ENCODE assay signal across 8 cellular contexts in genomic region chr6:41602864-41603608, GRCh38. TPM values are rescaled to one million over a fixed set of nuclear protein-coding genes. Genes with fewer than 3 reads are reported as not detected.
DNase-seq lines count a peak whose midpoint lies in the region; ATAC-seq and TF ChIP-seq lines count a peak whose summit lies in the region.

No MANE protein-coding gene starts in this region.

- H3K4me1 Mint-ChIP-seq in activated T-helper 2 cell treated with anti-CD3 and anti-CD28 coated beads, Interferon-gamma antibody, Interleukin-2, Interleukin-4, amounts not matched to agents 10 μg/mL and 5 μg/mL and 100 μg/mL, durations not matched to agents 14 hours and 24 hours and 36 hours (ENCODE audit: low read depth), result peaks cover 4% of the 10 kb centered on the region

- H3K9me3 ChIP-seq in RWPE2 (ENCODE audit: severe bottlenecking) (no peaks in the 10 kb centered on the region), gastroesophageal sphincter (no peaks in the 10 kb centered on the region), neutrophil (no peaks in the 10 kb centered on the region), stomach smooth muscle (ENCODE audit: control insufficient read depth in 2 of 2, low read length in 2 of 2) (no peaks in the 10 kb centered on the region)

- ATAC-seq in RWPE2 (ENCODE audit: low read depth), result peak; percentile 78
- peak; percentile 71 for ATAC-seq in gastroesophageal sphincter

- H3K27ac ChIP-seq in RWPE2 (ENCODE audit: poor library complexity, severe bottlenecking) (no peak overlapping the region), gastroesophageal sphincter (peak overlapping the region in 2 of 4 donors; percentile 49 to 51), neutrophil (no peak overlapping the region), stomach smooth muscle (ENCODE audit: low read length) (no peak overlapping the region)

- H3K4me1 ChIP-seq in RWPE2 (ENCODE audit: insufficient read depth, poor library complexity, severe bottlenecking) (no peaks in the 10 kb centered on the region), gastroesophageal sphincter (peaks cover 0 to 18% (median 5%) of the 10 kb centered on the region in 3 donors), neutrophil (ENCODE audit: control insufficient read depth in 1 of 2, insufficient read depth in 1 of 2, low read depth in 1 of 2, low read length in 1 of 2) (no peaks in the 10 kb centered on the region), stomach smooth muscle (ENCODE audit: control insufficient read depth, insufficient read depth, low read length) (peaks cover 11% of the 10 kb centered on the region)

- H3K27me3 ChIP-seq in RWPE2 (ENCODE audit: insufficient read depth, poor library complexity, severe bottlenecking) (no peaks in the 10 kb centered on the region), gastroesophageal sphincter (no peaks in the 10 kb centered on the region), neutrophil (peaks cover 12% of the 10 kb centered on the region), stomach smooth muscle (ENCODE audit: control insufficient read depth in 1 of 2, insufficient read depth in 2 of 2, low read length in 2 of 2) (no peaks in the 10 kb centered on the region)

- H3K27ac Mint-ChIP-seq in activated T-helper 2 cell treated with anti-CD3 and anti-CD28 coated beads, Interferon-gamma antibody, Interleukin-2, Interleukin-4, amounts not matched to agents 10 μg/mL and 5 μg/mL and 100 μg/mL, durations not matched to agents 14 hours and 24 hours and 36 hours, result no peak overlapping the region

- H3K9me3 Mint-ChIP-seq in activated T-helper 2 cell treated with anti-CD3 and anti-CD28 coated beads, Interferon-gamma antibody, Interleukin-2, Interleukin-4, amounts not matched to agents 10 μg/mL and 5 μg/mL and 100 μg/mL, durations not matched to agents 14 hours and 24 hours and 36 hours, result no peaks in the 10 kb centered on the region

- no peak overlapping the region for H3K4me3 Mint-ChIP-seq in activated T-helper 2 cell treated with anti-CD3 and anti-CD28 coated beads, Interferon-gamma antibody, Interleukin-2, Interleukin-4, amounts not matched to agents 10 μg/mL and 5 μg/mL and 100 μg/mL, durations not matched to agents 14 hours and 24 hours and 36 hours (ENCODE audit: low read depth)

- TF ChIP-seq POLR2A in gastroesophageal sphincter (IDR thresholded peaks at IDR 0.05), result no peak

- H3K27me3 Mint-ChIP-seq in activated T-helper 2 cell treated with anti-CD3 and anti-CD28 coated beads, Interferon-gamma antibody, Interleukin-2, Interleukin-4, amounts not matched to agents 10 μg/mL and 5 μg/mL and 100 μg/mL, durations not matched to agents 14 hours and 24 hours and 36 hours (ENCODE audit: low read depth), result peaks cover 4% of the 10 kb centered on the region

- peak overlapping the region; percentile 8 to 69 for H3K9ac ChIP-seq in stomach smooth muscle (ENCODE audit: low read length in 2 of 2)

- WGBS in gastroesophageal sphincter (ENCODE audit: low coverage in 1 of 2), 2 donors, result 6 to 10% methylated on average over 4 to 8 of the region's 20 CpGs

- no peak overlapping the region for H3K4me3 ChIP-seq in RWPE2 (ENCODE audit: severe bottlenecking)
- H3K4me3 ChIP-seq in gastroesophageal sphincter, result peak overlapping the region in 1 of 2 donors; percentile 24
- no peak overlapping the region for H3K4me3 ChIP-seq in neutrophil (ENCODE audit: low read depth in 1 of 2, low read length in 1 of 2)
- peak overlapping the region in 1 of 2 donors; percentile 63 for H3K4me3 ChIP-seq in stomach smooth muscle (ENCODE audit: low read length in 2 of 2)

- TF ChIP-seq CTCF in RWPE2 (IDR thresholded peaks at IDR 0.05; ENCODE audit: poor library complexity, severe bottlenecking) (peak; percentile 94), gastroesophageal sphincter (IDR thresholded peaks at IDR 0.05) (peak in 3 of 4 experiments; percentile 82 to 94 (median 84)), neutrophil (IDR thresholded peaks at IDR 0.05) (peak; percentile 75)

- intact Hi-C loops in activated T-helper 2 cell treated with anti-CD3 and anti-CD28 coated beads, Interferon-gamma antibody, Interleukin-2, Interleukin-4, amounts not matched to agents 10 μg/mL and 5 μg/mL and 100 μg/mL, durations not matched to agents 14 hours and 24 hours and 36 hours (cut with micrococcal nuclease), result loop anchor here (1.0 to 5.0 kb wide), 2 partner anchors 79 to 174 kb away; partner anchors contain the start of gene FRS3

- no peaks in the 10 kb centered on the region for H3K36me3 Mint-ChIP-seq in activated T-helper 2 cell treated with anti-CD3 and anti-CD28 coated beads, Interferon-gamma antibody, Interleukin-2, Interleukin-4, amounts not matched to agents 10 μg/mL and 5 μg/mL and 100 μg/mL, durations not matched to agents 14 hours and 24 hours and 36 hours (ENCODE audit: low read depth)

- no peak for TF ChIP-seq EP300 in gastroesophageal sphincter (IDR thresholded peaks at IDR 0.05)

- peak; percentile 69 for DNase-seq in activated gamma-delta T cell treated with Interleukin-2 at 50 U/mL for 16 hours
- no peak for DNase-seq in activated gamma-delta T cell (lab: John Stamatoyannopoulos, UW)
- DNase-seq in M059J (ENCODE audit: low read depth), result peak; percentile 83
- peak; percentile 78 for DNase-seq in RWPE2 (ENCODE audit: low spot score)
- peak; percentile 66 for DNase-seq in activated T-helper 2 cell treated with anti-CD3 and anti-CD28 coated beads, Interferon-gamma antibody, Interleukin-2, Interleukin-4, amounts not matched to agents 10 μg/mL and 5 μg/mL and 100 μg/mL, durations not matched to agents 14 hours and 24 hours and 36 hours (ENCODE audit: low spot score)

- no peaks in the 10 kb centered on the region for H3K36me3 ChIP-seq in RWPE2 (ENCODE audit: low read depth)
- H3K36me3 ChIP-seq in gastroesophageal sphincter, result peaks cover 0 to 23% of the 10 kb centered on the region in 2 donors
- no peaks in the 10 kb centered on the region for H3K36me3 ChIP-seq in neutrophil
- peaks cover 0 to 2% of the 10 kb centered on the region in 2 donors for H3K36me3 ChIP-seq in stomach smooth muscle (ENCODE audit: control insufficient read depth in 2 of 2, insufficient read depth in 2 of 2, low read length in 2 of 2)

RNA-seq across cellular contexts. Expression of gene MDFI, which starts 35.2 kb away (rescaled TPM):
- 0.79 and 1.4 TPM in 2 replicates for total RNA-seq in M059J (2014; rRNA removed; shearing (Covaris generic))
- not detected in 2 replicates for total RNA-seq in activated T-helper 2 cell treated with anti-CD3 and anti-CD28 coated beads, Interferon-gamma antibody, Interleukin-2, Interleukin-4, amounts not matched to agents 10 μg/mL and 5 μg/mL and 100 μg/mL, durations not matched to agents 14 hours and 24 hours and 36 hours
- 1 to 10 TPM in 3 of 4 donors, not detected in 1; 1.4 to 6.5 (median 2.3) TPM for total RNA-seq in gastroesophageal sphincter

RNA-seq across cellular contexts. Expression of gene FOXP4, which starts 56.9 kb away (rescaled TPM):
- total RNA-seq in M059J (2014; rRNA removed; shearing (Covaris generic)), result 6.5 and 11.6 TPM in 2 replicates
- 9.6 and 9.7 TPM in 2 replicates for total RNA-seq in activated T-helper 2 cell treated with anti-CD3 and anti-CD28 coated beads, Interferon-gamma antibody, Interleukin-2, Interleukin-4, amounts not matched to agents 10 μg/mL and 5 μg/mL and 100 μg/mL, durations not matched to agents 14 hours and 24 hours and 36 hours
- total RNA-seq in gastroesophageal sphincter, result 10 to 100 TPM in 2 of 4 donors, 1 to 10 TPM in 2; 8.2 to 25.8 (median 11.7) TPM
